In genomic region chr6:12730809-12731208, GRCh38 we compare ENCODE assay signal across 1 cellular context. TPM values are rescaled to one million over a fixed set of nuclear protein-coding genes. Genes with fewer than 3 reads are reported as not detected.
"Had no signal": no experiment of that assay in that cellular context is flagged by ENCODE, and none has a peak within 500 bp of the region (broad histone marks: within the 10 kb centered on the region; RNA-seq: fewer than 3 reads in every experiment).

No MANE protein-coding gene starts in this region.

RNA-seq across cellular contexts. Expression of gene PHACTR1, which starts 14.2 kb away (rescaled TPM):
- total RNA-seq: G401 had no signal
